ENCODE assay signal across 28 cellular contexts in the genomic region with DNA sequence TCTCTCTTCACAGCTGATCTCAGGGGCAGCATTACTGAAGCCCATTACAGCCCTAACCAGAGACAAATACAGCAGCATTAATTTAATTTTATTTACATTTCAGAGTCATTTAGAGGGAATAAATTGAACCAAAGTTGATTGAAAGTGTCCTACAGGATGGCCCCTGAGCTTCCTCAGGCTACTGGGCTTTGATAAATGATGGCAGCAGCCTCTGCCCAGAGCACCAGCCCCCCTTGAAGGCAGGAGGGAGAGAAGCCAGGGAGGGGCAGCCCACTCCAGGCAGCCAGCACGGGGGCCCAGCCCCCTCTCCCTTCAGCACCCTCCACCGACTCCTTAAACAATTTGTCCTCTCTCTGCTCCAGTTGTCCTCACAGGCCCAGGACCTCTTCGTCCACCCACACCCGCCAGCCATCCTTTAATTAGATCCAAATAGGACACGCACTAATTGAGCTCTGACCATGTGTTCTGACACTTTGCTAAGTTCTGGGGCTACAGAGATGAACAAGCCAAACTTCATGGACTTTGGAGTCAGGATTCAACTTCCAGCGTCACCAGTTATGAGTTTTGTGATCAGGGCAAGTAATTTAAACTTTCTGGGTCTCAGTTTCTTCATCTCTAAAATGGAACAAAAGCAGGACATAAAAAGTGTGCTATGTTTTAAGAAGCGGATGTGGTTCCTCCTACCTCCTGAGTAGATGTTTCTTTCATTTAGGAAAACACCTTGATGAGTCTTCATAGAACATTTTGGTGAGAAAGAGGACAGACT.
"Had no signal": no experiment of that assay in that cellular context is flagged by ENCODE, and none has a peak within 500 bp of the region (broad histone marks: within the 10 kb centered on the region; RNA-seq: fewer than 3 reads in every experiment).

No MANE protein-coding gene starts in this region.

- H3K9me3 ChIP-seq: ascending aorta, gastrocnemius medialis, ovary, sigmoid colon, upper lobe of left lung, vagina had no signal

- H3K4me3 Mint-ChIP-seq: activated CD4-positive, alpha-beta T cell treated with anti-CD3 and anti-CD28 coated beads for 36 hours; activated naive CD4-positive, alpha-beta T cell treated with anti-CD3 and anti-CD28 coated beads, Interleukin-2, amount 10 ng/mL, durations not matched to agents 7 days and 5 days; activated naive CD8-positive, alpha-beta T cell treated with anti-CD3 and anti-CD28 coated beads, Interleukin-2, amount 10 ng/mL, durations not matched to agents 7 days and 5 days; mesothelial cell of epicardium; nephron progenitor cell; stimulated activated effector memory CD8-positive, alpha-beta T cell treated with anti-CD3 and anti-CD28 coated beads, Interleukin-12 subunit alpha, Interleukin-12 subunit beta, amount 100 ng/mL, for 72 hours; stimulated activated naive CD8-positive, alpha-beta T cell treated with anti-CD3 and anti-CD28 coated beads, Interleukin-15, amount 100 ng/mL, for 72 hours had no signal

- ATAC-seq: activated CD4-positive, alpha-beta T cell treated with anti-CD3 and anti-CD28 coated beads for 36 hours; gastrocnemius medialis; left colon; stimulated activated effector memory CD8-positive, alpha-beta T cell treated with anti-CD3 and anti-CD28 coated beads, Interleukin-12 subunit alpha, Interleukin-12 subunit beta, amount 100 ng/mL, for 72 hours; stimulated activated naive CD8-positive, alpha-beta T cell treated with anti-CD3 and anti-CD28 coated beads, Interleukin-15, amount 100 ng/mL, for 72 hours had no signal

- H3K27me3 ChIP-seq: ascending aorta, dorsolateral prefrontal cortex, gastrocnemius medialis, hepatocyte, ovary, sigmoid colon, upper lobe of left lung, vagina had no signal

- H3K27ac ChIP-seq: ascending aorta, cardiac muscle cell, coronary artery, dorsolateral prefrontal cortex, gastrocnemius medialis, hepatocyte, ovary, sigmoid colon, upper lobe of left lung, vagina had no signal

- H3K4me1 ChIP-seq: vagina had no signal

- H3K27ac Mint-ChIP-seq: activated CD4-positive, alpha-beta T cell treated with anti-CD3 and anti-CD28 coated beads for 36 hours; activated naive CD4-positive, alpha-beta T cell treated with anti-CD3 and anti-CD28 coated beads, Interleukin-2, amount 10 ng/mL, durations not matched to agents 7 days and 5 days; activated naive CD8-positive, alpha-beta T cell treated with anti-CD3 and anti-CD28 coated beads, Interleukin-2, amount 10 ng/mL, durations not matched to agents 7 days and 5 days; mesothelial cell of epicardium; nephron progenitor cell; progenitor cell of endocrine pancreas; stimulated activated effector memory CD8-positive, alpha-beta T cell treated with anti-CD3 and anti-CD28 coated beads, Interleukin-12 subunit alpha, Interleukin-12 subunit beta, amount 100 ng/mL, for 72 hours had no signal

- DNase-seq: activated CD4-positive, alpha-beta T cell treated with anti-CD3 and anti-CD28 coated beads for 36 hours; activated CD4-positive, CD25-positive, alpha-beta regulatory T cell; activated gamma-delta T cell; activated naive CD4-positive, alpha-beta T cell treated with anti-CD3 and anti-CD28 coated beads, Interleukin-2, amount 10 ng/mL, durations not matched to agents 7 days and 5 days; activated naive CD8-positive, alpha-beta T cell treated with anti-CD3 and anti-CD28 coated beads, Interleukin-2, amount 10 ng/mL, durations not matched to agents 7 days and 5 days; dorsolateral prefrontal cortex; effector memory CD4-positive, alpha-beta T cell; gastrocnemius medialis; mammary epithelial cell; naive B cell; nephron progenitor cell; ovary; sigmoid colon; small intestine; stimulated activated CD4-positive, alpha-beta T cell treated with anti-CD3 and anti-CD28 coated beads, Interleukin-4, amount 100 ng/mL, for 24 hours; stimulated activated naive CD8-positive, alpha-beta T cell treated with anti-CD3 and anti-CD28 coated beads, Interleukin-15, amount 100 ng/mL, for 72 hours; substantia nigra; upper lobe of left lung had no signal

- H3K36me3 Mint-ChIP-seq: activated naive CD4-positive, alpha-beta T cell treated with anti-CD3 and anti-CD28 coated beads, Interleukin-2, amount 10 ng/mL, durations not matched to agents 7 days and 5 days; activated naive CD8-positive, alpha-beta T cell treated with anti-CD3 and anti-CD28 coated beads, Interleukin-2, amount 10 ng/mL, durations not matched to agents 7 days and 5 days; brain; mesothelial cell of epicardium; naive B cell; stimulated activated effector memory CD8-positive, alpha-beta T cell treated with anti-CD3 and anti-CD28 coated beads, Interleukin-12 subunit alpha, Interleukin-12 subunit beta, amount 100 ng/mL, for 72 hours had no signal

- H3K9me3 Mint-ChIP-seq: activated naive CD4-positive, alpha-beta T cell treated with anti-CD3 and anti-CD28 coated beads, Interleukin-2, amount 10 ng/mL, durations not matched to agents 7 days and 5 days; activated naive CD8-positive, alpha-beta T cell treated with anti-CD3 and anti-CD28 coated beads, Interleukin-2, amount 10 ng/mL, durations not matched to agents 7 days and 5 days; naive B cell; nephron progenitor cell; stimulated activated effector memory CD8-positive, alpha-beta T cell treated with anti-CD3 and anti-CD28 coated beads, Interleukin-12 subunit alpha, Interleukin-12 subunit beta, amount 100 ng/mL, for 72 hours; stimulated activated naive CD8-positive, alpha-beta T cell treated with anti-CD3 and anti-CD28 coated beads, Interleukin-15, amount 100 ng/mL, for 72 hours had no signal

- H3K27me3 Mint-ChIP-seq: activated CD4-positive, alpha-beta T cell treated with anti-CD3 and anti-CD28 coated beads for 36 hours; naive B cell; stimulated activated naive CD8-positive, alpha-beta T cell treated with anti-CD3 and anti-CD28 coated beads, Interleukin-15, amount 100 ng/mL, for 72 hours had no signal

- H3K4me3 ChIP-seq: ascending aorta, cardiac muscle cell, coronary artery, dorsolateral prefrontal cortex, gastrocnemius medialis, hepatocyte, ovary, sigmoid colon, upper lobe of left lung, vagina had no signal

- H3K4me1 Mint-ChIP-seq: activated naive CD4-positive, alpha-beta T cell treated with anti-CD3 and anti-CD28 coated beads, Interleukin-2, amount 10 ng/mL, durations not matched to agents 7 days and 5 days; stimulated activated effector memory CD8-positive, alpha-beta T cell treated with anti-CD3 and anti-CD28 coated beads, Interleukin-12 subunit alpha, Interleukin-12 subunit beta, amount 100 ng/mL, for 72 hours; stimulated activated naive CD8-positive, alpha-beta T cell treated with anti-CD3 and anti-CD28 coated beads, Interleukin-15, amount 100 ng/mL, for 72 hours had no signal

- H3K36me3 ChIP-seq: ascending aorta, cardiac muscle cell, gastrocnemius medialis, ovary, sigmoid colon, upper lobe of left lung, vagina had no signal
